25 cellular contexts compared by ENCODE assay signal in the genomic region with DNA sequence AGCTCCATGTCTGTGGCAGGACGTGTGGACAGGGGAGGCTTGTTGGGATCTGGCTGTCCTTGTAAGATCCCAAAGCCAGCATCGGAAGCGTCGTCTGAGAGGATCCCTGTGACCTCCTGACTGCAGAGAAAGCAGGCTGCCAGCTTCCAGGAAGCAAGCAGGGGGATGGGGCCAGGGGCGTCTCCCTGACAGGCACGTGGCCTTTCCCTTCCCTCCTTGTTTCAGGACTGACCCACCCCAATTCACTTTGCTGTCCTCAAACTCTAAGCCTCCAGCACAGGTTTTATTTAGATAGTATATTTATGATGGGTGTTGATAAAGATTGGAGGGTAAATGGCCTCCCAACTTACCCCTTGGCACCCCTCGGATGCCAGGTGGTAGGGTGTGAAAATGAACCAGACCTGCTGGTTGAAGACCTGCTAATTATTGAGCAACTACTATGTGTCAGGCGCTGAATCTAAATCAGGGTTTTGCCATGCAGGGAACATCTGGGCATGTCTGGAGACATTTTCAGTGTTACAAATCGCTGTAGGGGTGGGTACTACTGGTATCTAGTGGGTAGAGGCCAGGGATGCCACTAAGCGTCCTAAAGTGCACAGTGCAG. TPM values are rescaled to one million over a fixed set of nuclear protein-coding genes. Genes with fewer than 3 reads are reported as not detected.
A peak's percentile ranks its signal among the peaks of the same experiment; 100 is the strongest.
DNase-seq lines count a peak whose midpoint lies in the region; ATAC-seq, FAIRE-seq and TF ChIP-seq lines count a peak whose summit lies in the region.
"Had no signal": no experiment of that assay in that cellular context is flagged by ENCODE, and none has a peak within 500 bp of the region (broad histone marks: within the 10 kb centered on the region; RNA-seq: fewer than 3 reads in every experiment).

No MANE protein-coding gene starts in this region.

- no peak overlapping the region for H3K27ac ChIP-seq in OCI-LY3 (ENCODE audit: low read length)
- no peak overlapping the region for H3K27ac ChIP-seq in astrocyte (ENCODE audit: low read depth, low read length)
- H3K27ac ChIP-seq: cardiac muscle cell, hepatocyte, testis had no signal

- H3K4me1 Mint-ChIP-seq in activated T-cell treated with anti-CD3 and anti-CD28 coated beads, Interleukin-2, amount 50 U/mL, for 72 hours (ENCODE audit: low read depth), result peaks cover 86% of the 10 kb centered on the region
- H3K4me1 Mint-ChIP-seq in astrocyte (ENCODE audit: low read depth, unreplicated experiment), result no peaks in the 10 kb centered on the region
- H3K4me1 Mint-ChIP-seq in stimulated activated effector memory CD8-positive, alpha-beta T cell treated with anti-CD3 and anti-CD28 coated beads, Interleukin-12 subunit alpha, Interleukin-12 subunit beta, amount 100 ng/mL, for 72 hours, result peaks cover 72% of the 10 kb centered on the region

- H3K36me3 Mint-ChIP-seq in activated T-cell treated with anti-CD3 and anti-CD28 coated beads, Interleukin-2, amount 50 U/mL, for 72 hours (ENCODE audit: insufficient read depth in 2 of 2), result no peaks in the 10 kb centered on the region
- no peaks in the 10 kb centered on the region for H3K36me3 Mint-ChIP-seq in astrocyte (ENCODE audit: low read depth, unreplicated experiment)
- peaks cover 25% of the 10 kb centered on the region for H3K36me3 Mint-ChIP-seq in stimulated activated effector memory CD8-positive, alpha-beta T cell treated with anti-CD3 and anti-CD28 coated beads, Interleukin-12 subunit alpha, Interleukin-12 subunit beta, amount 100 ng/mL, for 72 hours

- H3K27me3 ChIP-seq in OCI-LY3 (ENCODE audit: low read depth, low read length) (no peaks in the 10 kb centered on the region), astrocyte (ENCODE audit: insufficient read depth, low read length) (no peaks in the 10 kb centered on the region)
- H3K27me3 ChIP-seq: cardiac muscle cell, hepatocyte, testis had no signal

- no peak for DNase-seq in activated T-cell treated with anti-CD3 and anti-CD28 coated beads, Interleukin-2, amount 50 U/mL, for 72 hours
- no peak for DNase-seq in activated T-cell treated with anti-CD3 and anti-CD28 coated beads, Interleukin-2, amount 50 U/mL, for 1 hour
- DNase-seq in astrocyte (ENCODE audit: low read depth), result no peak
- no peak for DNase-seq in stimulated activated effector memory CD8-positive, alpha-beta T cell treated with anti-CD3 and anti-CD28 coated beads, Interleukin-12 subunit alpha, Interleukin-12 subunit beta, amount 100 ng/mL, for 72 hours (ENCODE audit: low spot score in 2 of 2)
- no peak for DNase-seq in stimulated activated naive CD4-positive, alpha-beta T cell (lab: John Stamatoyannopoulos, UW)
- no peak for DNase-seq in NCI-H1092 treated with DMSO at 0.1 percent for 48 hours (lab: John Stamatoyannopoulos, UW)
- DNase-seq in NCI-H1417 (lab: John Stamatoyannopoulos, UW), result no peak
- DNase-seq: activated CD4-positive, alpha-beta T cell treated with anti-CD3 and anti-CD28 coated beads, Interleukin-2, amount 50 U/mL, for 4 hours; Calu3; effector CD8-positive, alpha-beta T cell; GDM1; Kasumi-1; kidney glomerular epithelial cell; midbrain; NCI-H146; NCI-H2227 treated with DMSO at 0.1 percent for 48 hours; occipital lobe; Right ventricle myocardium superior; stimulated activated CD4-positive, alpha-beta T cell treated with anti-CD3 and anti-CD28 coated beads, Interleukin-2, amount 100 ng/mL, for 24 hours; testis had no signal

- no peak for FAIRE-seq in astrocyte (lab: Jason Lieb, UNC)

- H3K4me3 Mint-ChIP-seq in activated T-cell treated with anti-CD3 and anti-CD28 coated beads, Interleukin-2, amount 50 U/mL, for 72 hours, result peak overlapping the region; percentile 81 to 82
- no peak overlapping the region for H3K4me3 Mint-ChIP-seq in astrocyte (ENCODE audit: unreplicated experiment)
- peak overlapping the region; percentile 68 for H3K4me3 Mint-ChIP-seq in stimulated activated effector memory CD8-positive, alpha-beta T cell treated with anti-CD3 and anti-CD28 coated beads, Interleukin-12 subunit alpha, Interleukin-12 subunit beta, amount 100 ng/mL, for 72 hours

- ATAC-seq in activated T-cell treated with anti-CD3 and anti-CD28 coated beads, Interleukin-2, amount 50 U/mL, for 72 hours (replicated peaks in 1 of 2), result no peak
- no peak for ATAC-seq in stimulated activated effector memory CD8-positive, alpha-beta T cell treated with anti-CD3 and anti-CD28 coated beads, Interleukin-12 subunit alpha, Interleukin-12 subunit beta, amount 100 ng/mL, for 72 hours
- ATAC-seq: sciatic nerve had no signal

- no peaks in the 10 kb centered on the region for H3K27me3 Mint-ChIP-seq in activated T-cell treated with anti-CD3 and anti-CD28 coated beads, Interleukin-2, amount 50 U/mL, for 72 hours (ENCODE audit: low read depth)
- H3K27me3 Mint-ChIP-seq in astrocyte (ENCODE audit: low read depth, unreplicated experiment), result peaks cover 29% of the 10 kb centered on the region

- H3K27ac Mint-ChIP-seq in activated T-cell treated with anti-CD3 and anti-CD28 coated beads, Interleukin-2, amount 50 U/mL, for 72 hours, result peak overlapping the region; percentile 99
- H3K27ac Mint-ChIP-seq in astrocyte (ENCODE audit: unreplicated experiment), result peak overlapping the region; percentile 7
- peak overlapping the region; percentile 98 for H3K27ac Mint-ChIP-seq in stimulated activated effector memory CD8-positive, alpha-beta T cell treated with anti-CD3 and anti-CD28 coated beads, Interleukin-12 subunit alpha, Interleukin-12 subunit beta, amount 100 ng/mL, for 72 hours

- H3K79me2 ChIP-seq in OCI-LY3 (ENCODE audit: low read length) (no peaks in the 10 kb centered on the region), astrocyte (ENCODE audit: insufficient read depth, low read length) (no peaks in the 10 kb centered on the region)
- H3K79me2 ChIP-seq: hepatocyte had no signal

- H4K20me1 ChIP-seq in OCI-LY3 (ENCODE audit: insufficient read depth, low read length) (no peaks in the 10 kb centered on the region), astrocyte (ENCODE audit: insufficient read depth, low read length) (no peaks in the 10 kb centered on the region)

- H3K4me1 ChIP-seq in OCI-LY3 (ENCODE audit: low read length) (peaks cover 51% of the 10 kb centered on the region), astrocyte (ENCODE audit: insufficient read depth, low read length) (no peaks in the 10 kb centered on the region)

- H3K9ac ChIP-seq in OCI-LY3 (ENCODE audit: low read length) (no peak overlapping the region; the same call in 1 of the 2 replicates), astrocyte (ENCODE audit: low read length) (no peak overlapping the region)

- H3K9me3 Mint-ChIP-seq in activated T-cell treated with anti-CD3 and anti-CD28 coated beads, Interleukin-2, amount 50 U/mL, for 72 hours, result no peaks in the 10 kb centered on the region
- no peaks in the 10 kb centered on the region for H3K9me3 Mint-ChIP-seq in astrocyte (ENCODE audit: unreplicated experiment)
- no peaks in the 10 kb centered on the region for H3K9me3 Mint-ChIP-seq in stimulated activated effector memory CD8-positive, alpha-beta T cell treated with anti-CD3 and anti-CD28 coated beads, Interleukin-12 subunit alpha, Interleukin-12 subunit beta, amount 100 ng/mL, for 72 hours

- TF ChIP-seq CTCF in OCI-LY3 (IDR thresholded peaks at IDR 0.05; ENCODE audit: low read depth, low read length) (no peak), astrocyte (IDR thresholded peaks at IDR 0.05; ENCODE audit: insufficient read depth, low read depth, low read length) (no peak)

- peak overlapping the region; percentile 32; the same call in 1 of the 2 replicates for H2AFZ ChIP-seq in OCI-LY3 (ENCODE audit: low read depth, low read length)
- no peak overlapping the region for H2AFZ ChIP-seq in astrocyte (ENCODE audit: low read depth, low read length)
- H2AFZ ChIP-seq: hepatocyte had no signal

- no peak overlapping the region for H3K4me3 ChIP-seq in OCI-LY3 (ENCODE audit: low read length)
- H3K4me3 ChIP-seq in astrocyte (ENCODE audit: insufficient read depth, low read depth, low read length), result no peak overlapping the region
- H3K4me3 ChIP-seq: cardiac muscle cell, hepatocyte, testis had no signal

- H3K4me2 ChIP-seq in OCI-LY3 (ENCODE audit: low read length), result peak overlapping the region; percentile 43
- H3K4me2 ChIP-seq in astrocyte (ENCODE audit: low read length), result no peak overlapping the region
- H3K4me2 ChIP-seq: hepatocyte had no signal

- H3K36me3 ChIP-seq in OCI-LY3 (replicated peaks; ENCODE audit: low read depth, low read length) (no peaks in the 10 kb centered on the region), astrocyte (ENCODE audit: insufficient read depth, low read length) (no peaks in the 10 kb centered on the region)
- H3K36me3 ChIP-seq: cardiac muscle cell had no signal

- H3K9me3 ChIP-seq in OCI-LY3 (ENCODE audit: insufficient read depth, low read length) (no peaks in the 10 kb centered on the region), astrocyte (ENCODE audit: insufficient read depth, low read depth, low read length) (no peaks in the 10 kb centered on the region)
- H3K9me3 ChIP-seq: testis had no signal

RNA-seq across cellular contexts. Expression of a gene that starts 24.5 kb away (rescaled TPM):
- 100 to 1,000 TPM in 1 of 2 donors, 10 to 100 TPM in 1; 93.7 to 126 TPM for total RNA-seq in activated T-cell treated with anti-CD3 and anti-CD28 coated beads, Interleukin-2, amount 50 U/mL, for 72 hours
- total RNA-seq in astrocyte, result 16.0 and 20.2 TPM in 2 replicates
- total RNA-seq: occipital lobe had no signal

RNA-seq across cellular contexts. Expression of a gene that starts 37.7 kb away (rescaled TPM):
- not detected for total RNA-seq in activated T-cell treated with anti-CD3 and anti-CD28 coated beads, Interleukin-2, amount 50 U/mL, for 72 hours
- total RNA-seq in astrocyte, result not detected in 2 replicates
- total RNA-seq: Calu3; cardiac muscle cell; hepatocyte; occipital lobe; Right ventricle myocardium superior; sciatic nerve; T-helper 2 cell treated with Interferon-gamma antibody and Interleukin-4, amounts not matched to agents 100 ng/mL and 5 ng/mL, for 36 hours had no signal

RNA-seq across cellular contexts. Expression of a gene that starts 42.0 kb away (rescaled TPM):
- not detected for total RNA-seq in activated T-cell treated with anti-CD3 and anti-CD28 coated beads, Interleukin-2, amount 50 U/mL, for 72 hours
- total RNA-seq in astrocyte, result not detected in 2 replicates
- total RNA-seq: Calu3; cardiac muscle cell; hepatocyte; occipital lobe; Right ventricle myocardium superior; sciatic nerve; T-helper 2 cell treated with Interferon-gamma antibody and Interleukin-4, amounts not matched to agents 100 ng/mL and 5 ng/mL, for 36 hours had no signal

RNA-seq across cellular contexts. Expression of a gene that starts 44.8 kb away (rescaled TPM):
- total RNA-seq in activated T-cell treated with anti-CD3 and anti-CD28 coated beads, Interleukin-2, amount 50 U/mL, for 72 hours, result not detected
- not detected in 2 replicates for total RNA-seq in astrocyte
- total RNA-seq: Calu3; hepatocyte; occipital lobe; Right ventricle myocardium superior; sciatic nerve; T-helper 2 cell treated with Interferon-gamma antibody and Interleukin-4, amounts not matched to agents 100 ng/mL and 5 ng/mL, for 36 hours had no signal

RNA-seq across cellular contexts. Expression of a gene that starts 49.7 kb away (rescaled TPM):
- total RNA-seq in activated T-cell treated with anti-CD3 and anti-CD28 coated beads, Interleukin-2, amount 50 U/mL, for 72 hours, result not detected
- not detected in 2 replicates for total RNA-seq in astrocyte
- total RNA-seq: Calu3; cardiac muscle cell; hepatocyte; occipital lobe; Right ventricle myocardium superior; sciatic nerve; T-helper 2 cell treated with Interferon-gamma antibody and Interleukin-4, amounts not matched to agents 100 ng/mL and 5 ng/mL, for 36 hours had no signal

Comparison
In these comparisons a context has a peak if more than half of its experiments do, and no peak if none do; other contexts are left out.
1. H3K27ac Mint-ChIP-seq: peak in every context shown above with its lines; median percentile 99 in activated T-cell treated with anti-CD3 and anti-CD28 coated beads, Interleukin-2, amount 50 U/mL, for 72 hours; 98 in stimulated activated effector memory CD8-positive, alpha-beta T cell treated with anti-CD3 and anti-CD28 coated beads, Interleukin-12 subunit alpha, Interleukin-12 subunit beta, amount 100 ng/mL, for 72 hours; 7 in astrocyte.